21 cellular contexts compared by ENCODE assay signal in the genomic region with DNA sequence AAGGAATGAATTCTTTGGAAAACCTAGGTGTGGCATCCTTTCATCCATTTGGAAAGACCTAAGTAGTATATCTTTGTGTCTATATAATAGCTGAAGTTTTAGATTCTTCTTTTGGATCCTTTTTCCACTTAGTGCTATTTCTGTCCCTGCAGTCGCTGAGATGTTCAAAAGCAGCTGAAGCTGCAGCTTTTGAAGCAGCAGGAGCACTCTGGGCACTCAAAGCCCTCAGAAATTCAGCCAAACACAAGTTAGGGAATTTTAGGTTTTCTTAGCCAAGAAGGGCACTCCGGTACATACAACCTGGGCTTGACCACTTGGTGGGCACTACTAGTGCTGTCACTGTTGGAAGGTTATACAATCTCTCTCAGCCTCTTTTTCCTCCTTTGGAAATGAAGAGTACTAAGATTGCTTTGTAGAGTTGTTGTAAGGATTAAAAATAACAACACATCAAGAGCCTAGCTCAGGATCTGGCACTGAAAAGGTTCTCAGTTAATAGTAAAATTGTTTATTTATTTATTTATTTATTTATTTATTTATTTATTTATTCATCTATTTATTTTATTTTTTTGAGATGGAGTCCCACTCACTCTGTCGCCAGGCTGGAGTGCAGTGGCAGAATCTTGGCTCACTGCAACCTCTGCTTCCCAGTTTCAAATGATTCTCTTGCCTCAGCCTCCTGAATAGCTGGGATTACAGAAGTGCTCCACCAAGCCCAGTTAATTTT.
DNase-seq lines count a peak whose midpoint lies in the region; ATAC-seq and TF ChIP-seq lines count a peak whose summit lies in the region.
"Had no signal": no experiment of that assay in that cellular context is flagged by ENCODE, and none has a peak within 500 bp of the region (broad histone marks: within the 10 kb centered on the region; RNA-seq: fewer than 3 reads in every experiment).

No MANE protein-coding gene starts in this region.

- H3K9me3 Mint-ChIP-seq in effector memory CD8-positive, alpha-beta T cell, result no peaks in the 10 kb centered on the region

- H3K36me3 ChIP-seq in heart right ventricle, result no peaks in the 10 kb centered on the region
- H3K36me3 ChIP-seq: BLaER1, heart left ventricle had no signal

- no peak overlapping the region for H3K4me3 ChIP-seq in heart right ventricle
- H3K4me3 ChIP-seq: BLaER1, heart left ventricle had no signal

- no peak for DNase-seq in left ventricle myocardium superior
- no peak for DNase-seq in heart right ventricle
- peak in 3 of 61 donors; percentile 6 to 23 (median 15) for DNase-seq in caudate nucleus (lab: John Stamatoyannopoulos, UW)
- peak; percentile 41 for DNase-seq in myocyte (ENCODE audit: low read depth)
- no peak for DNase-seq in effector memory CD8-positive, alpha-beta T cell
- DNase-seq in NCI-H2227 (lab: John Stamatoyannopoulos, UW; ENCODE audit: unreplicated experiment), result no peak
- DNase-seq: activated CD4-positive, alpha-beta T cell treated with anti-CD3 and anti-CD28 coated beads, Interleukin-2, amount 50 U/mL, for 1 hour; activated naive CD8-positive, alpha-beta T cell treated with anti-CD3 and anti-CD28 coated beads, Interleukin-2, amount 50 U/mL, for 24 hours; Caco-2; dermis blood vessel endothelial cell; DND-41; heart left ventricle; Kasumi-1; NCI-H1092; NCI-H2029 treated with DMSO at 0.1 percent for 48 hours; stimulated activated CD4-positive, alpha-beta T cell treated with anti-CD3 and anti-CD28 coated beads, Interleukin-4, amount 100 ng/mL, for 1 hour; stimulated activated naive CD8-positive, alpha-beta T cell treated with anti-CD3 and anti-CD28 coated beads, Interleukin-15, Interleukin-2, amounts not matched to agents 100 U/mL and 50 U/mL, for 24 hours; T-helper 2 cell had no signal

- TF ChIP-seq CTCF in heart right ventricle (IDR thresholded peaks at IDR 0.05), result no peak

- H3K4me1 Mint-ChIP-seq in effector memory CD8-positive, alpha-beta T cell (ENCODE audit: low read depth in 2 of 2), result peaks cover 12 to 15% of the 10 kb centered on the region in 2 donors

- no peak overlapping the region for H3K4me3 Mint-ChIP-seq in effector memory CD8-positive, alpha-beta T cell
- H3K4me3 Mint-ChIP-seq: activated naive CD8-positive, alpha-beta T cell treated with anti-CD3 and anti-CD28 coated beads, Interleukin-2, amount 50 U/mL, for 24 hours had no signal

- no peak overlapping the region for H3K27ac Mint-ChIP-seq in effector memory CD8-positive, alpha-beta T cell
- H3K27ac Mint-ChIP-seq: activated naive CD8-positive, alpha-beta T cell treated with anti-CD3 and anti-CD28 coated beads, Interleukin-2, amount 50 U/mL, for 24 hours had no signal

- H3K27ac ChIP-seq in heart right ventricle, result peak overlapping the region in 3 of 10 donors; percentile 9 to 28 (median 10)
- H3K27ac ChIP-seq in caudate nucleus (ENCODE audit: low read depth, low read length), result peak overlapping the region; percentile 99
- H3K27ac ChIP-seq: BLaER1 had no signal

- H3K9me3 ChIP-seq in heart right ventricle, result peaks cover 0 to 25% (median 4%) of the 10 kb centered on the region in 11 donors
- H3K9me3 ChIP-seq: Caco-2 had no signal

- WGBS in heart right ventricle, 2 donors, result 47 to 65% methylated on average over 3 of the region's 3 CpGs

- H3K36me3 Mint-ChIP-seq in effector memory CD8-positive, alpha-beta T cell (ENCODE audit: insufficient read depth), result no peaks in the 10 kb centered on the region

- intact Hi-C loops in left ventricle myocardium superior (cut with micrococcal nuclease) (no loop called here), heart right ventricle (cut with DNase I) (loop anchor here in 1 of 10 donors (10.0 kb wide), 1 partner anchor 267 kb away; a partner anchor contains a TSS)

- peaks cover 31% of the 10 kb centered on the region in 2 donors for H3K27me3 Mint-ChIP-seq in effector memory CD8-positive, alpha-beta T cell

- ATAC-seq in left ventricle myocardium superior (peak; percentile 24), heart right ventricle (no peak), GM21737 (IDR thresholded peaks at IDR 0.05; ENCODE audit: unreplicated experiment) (no peak), GM21723 (IDR thresholded peaks at IDR 0.05; ENCODE audit: unreplicated experiment) (no peak)
- no peak for ATAC-seq in effector memory CD8-positive, alpha-beta T cell (replicated peaks)
- ATAC-seq: activated naive CD8-positive, alpha-beta T cell treated with anti-CD3 and anti-CD28 coated beads, Interleukin-2, amount 50 U/mL, for 24 hours; stimulated activated naive CD8-positive, alpha-beta T cell treated with anti-CD3 and anti-CD28 coated beads, Interleukin-15, Interleukin-2, amounts not matched to agents 100 U/mL and 50 U/mL, for 24 hours had no signal

- peaks cover 3 to 22% (median 12%) of the 10 kb centered on the region in 9 donors for H3K4me1 ChIP-seq in heart right ventricle
- H3K4me1 ChIP-seq: Caco-2 had no signal

- no peaks in the 10 kb centered on the region for H3K27me3 ChIP-seq in heart right ventricle
- H3K27me3 ChIP-seq: BLaER1, heart left ventricle had no signal
